Comparison of ENCODE assay signal across 1 cellular context in genomic region chr6:33711140-33712129, GRCh38.
TF ChIP-seq lines count a peak whose summit lies in the region.

Gene UQCC2, minus strand, starts transcription at chr6:33711700. Its CDS starts 14 bp downstream, at chr6:33711686.

TF ChIP-seq in GM12878, 131 proteins besides CTCF, POLR2A, EP300 and RAD21 (continued from another document):
- TF ChIP-seq CUX1 (IDR thresholded peaks at IDR 0.05; ENCODE audit: insufficient replicate concordance, low read depth, low read length), result no peak
- peak; percentile 53; the same call in 1 of the 2 replicates for TF ChIP-seq ATF3 (IDR thresholded peaks at IDR 0.05; ENCODE audit: borderline replicate concordance, extremely low read depth, low read depth, low read length)
- no peak for TF ChIP-seq BCL11A (IDR thresholded peaks at IDR 0.05; ENCODE audit: low read depth, low read length)
- TF ChIP-seq ZNF592 (IDR thresholded peaks at IDR 0.05), result no peak
- TF ChIP-seq JUNB (IDR thresholded peaks at IDR 0.05), result no peak
- TF ChIP-seq POLR2AphosphoS2 (IDR thresholded peaks at IDR 0.05; ENCODE audit: low read depth, low read length), result 0 out of 2 replicates have a peak, but pooled peaks have one; percentile 79
- 0 out of 2 replicates have a peak, but pooled peaks have one; percentile 8 for TF ChIP-seq LARP7 (IDR thresholded peaks at IDR 0.05)
- peak; percentile 43; the same call in 1 of the 2 replicates for TF ChIP-seq NR2F1 (conservative IDR thresholded peaks at IDR 0.05)
- TF ChIP-seq RELB (IDR thresholded peaks at IDR 0.05; ENCODE audit: low read depth), result peak; percentile 51; the same call in 1 of the 2 replicates
- no peak for TF ChIP-seq SUPT20H (IDR thresholded peaks at IDR 0.05; ENCODE audit: borderline replicate concordance, control insufficient read depth, low read depth, low read length)
- TF ChIP-seq IKZF1 (conservative IDR thresholded peaks at IDR 0.05), result peak; percentile 67
- TF ChIP-seq NFIC (IDR thresholded peaks at IDR 0.05; ENCODE audit: low read depth, low read length), result no peak
- no peak for TF ChIP-seq TCF3 (IDR thresholded peaks at IDR 0.05; ENCODE audit: borderline replicate concordance, insufficient read depth, low read depth, low read length)
- peak; percentile 47; the same call in 1 of the 2 replicates for TF ChIP-seq BACH1 (IDR thresholded peaks at IDR 0.05; ENCODE audit: borderline replicate concordance)
- peak; percentile 96; the same call in 1 of the 2 replicates for TF ChIP-seq PML (IDR thresholded peaks at IDR 0.05; ENCODE audit: low read length)
- TF ChIP-seq SP1 (IDR thresholded peaks at IDR 0.05; ENCODE audit: low read depth, low read length), result peak; percentile 17
- no peak for TF ChIP-seq ZNF217 (IDR thresholded peaks at IDR 0.05)
- TF ChIP-seq HCFC1 (IDR thresholded peaks at IDR 0.05; ENCODE audit: low read length), result no peak
- no peak for TF ChIP-seq MTA2 (IDR thresholded peaks at IDR 0.05; ENCODE audit: low read depth)
- TF ChIP-seq FOXM1 (IDR thresholded peaks at IDR 0.05; ENCODE audit: low read depth, low read length), result no peak
- TF ChIP-seq E2F8 (IDR thresholded peaks at IDR 0.05; ENCODE audit: low read depth, partially characterized antibody), result peak; percentile 64
- TF ChIP-seq TCF12 (IDR thresholded peaks at IDR 0.05; ENCODE audit: low read depth, low read length), result peak; percentile 21; the same call in 1 of the 2 replicates
- TF ChIP-seq, protein P1, sequence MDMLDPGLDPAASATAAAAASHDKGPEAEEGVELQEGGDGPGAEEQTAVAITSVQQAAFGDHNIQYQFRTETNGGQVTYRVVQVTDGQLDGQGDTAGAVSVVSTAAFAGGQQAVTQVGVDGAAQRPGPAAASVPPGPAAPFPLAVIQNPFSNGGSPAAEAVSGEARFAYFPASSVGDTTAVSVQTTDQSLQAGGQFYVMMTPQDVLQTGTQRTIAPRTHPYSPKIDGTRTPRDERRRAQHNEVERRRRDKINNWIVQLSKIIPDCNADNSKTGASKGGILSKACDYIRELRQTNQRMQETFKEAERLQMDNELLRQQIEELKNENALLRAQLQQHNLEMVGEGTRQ (IDR thresholded peaks at IDR 0.05; ENCODE audit: borderline replicate concordance, low read depth, low read length), result peak; percentile 53
- no peak for TF ChIP-seq EGR1 (IDR thresholded peaks at IDR 0.05; ENCODE audit: borderline replicate concordance in 1 of 2, low read depth in 2 of 2, low read length in 2 of 2)
